Comparison of ENCODE assay signal across 8 cellular contexts in the genomic region with DNA sequence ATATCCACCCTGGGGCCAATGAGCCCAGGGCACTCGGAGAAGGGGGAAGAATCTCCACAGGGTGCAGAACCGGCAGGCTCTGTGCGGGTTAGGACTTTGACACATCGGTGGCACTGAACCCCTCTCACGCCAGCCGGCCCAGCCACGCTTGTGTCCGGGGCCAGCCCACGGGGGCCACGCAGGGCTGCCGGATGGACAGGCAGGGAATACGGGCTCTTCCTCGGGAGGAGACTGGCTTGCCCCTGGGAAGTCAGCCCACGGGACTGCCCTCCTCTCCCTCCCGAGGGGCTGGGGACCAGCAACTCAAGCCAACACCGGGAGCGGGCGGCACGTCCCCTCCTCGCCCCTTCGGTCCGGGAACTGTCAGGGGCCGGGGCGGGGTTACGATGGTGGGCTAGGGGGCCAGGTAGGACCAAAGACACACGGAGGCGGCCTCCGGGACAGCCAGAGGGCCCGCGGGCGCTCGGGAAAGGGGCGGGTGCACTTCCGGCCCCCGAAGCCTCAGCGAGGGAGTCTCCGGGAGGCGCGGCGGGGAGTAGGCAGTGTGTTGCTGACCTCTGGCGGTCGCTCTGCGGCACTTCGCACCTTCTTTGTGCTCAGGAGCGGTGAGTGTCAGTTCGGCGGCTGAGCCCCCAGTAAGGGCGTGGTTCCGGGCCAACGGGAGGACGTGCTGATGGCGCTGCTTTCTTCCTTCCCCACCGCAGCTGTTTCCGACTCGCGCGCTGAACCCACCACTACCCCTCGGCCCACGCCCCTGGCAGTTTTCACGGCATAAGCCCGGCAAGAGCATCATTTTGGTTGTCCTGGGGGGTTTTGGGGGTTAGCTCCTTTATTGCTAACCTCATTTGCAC. TPM values are rescaled to one million over a fixed set of nuclear protein-coding genes. Genes with fewer than 3 reads are reported as not detected.
DNase-seq lines count a peak whose midpoint lies in the region; ATAC-seq and TF ChIP-seq lines count a peak whose summit lies in the region.

No MANE protein-coding gene starts in this region.

- no peaks in the 10 kb centered on the region for H3K9me3 Mint-ChIP-seq in activated T-helper 1 cell treated with anti-CD3 and anti-CD28 coated beads, Interleukin-12 subunit alpha, Interleukin-12 subunit beta, Interleukin-2, Interleukin-4 antibody, amounts not matched to agents 30 ng/mL and 10 ng/mL and 1 ng/mL, durations not matched to agents 14 hours and 24 hours and 36 hours
- H3K9me3 Mint-ChIP-seq in nephron, result no peaks in the 10 kb centered on the region

- peak; percentile 13 for DNase-seq in DMS53 treated with DMSO at 0.1 percent for 48 hours (lab: John Stamatoyannopoulos, UW; ENCODE audit: unreplicated experiment)
- peak; percentile 88 for DNase-seq in HuH-7.5 (ENCODE audit: low spot score)
- DNase-seq in Peyer's patch, result peak; percentile 87 to 95 (median 88)
- peak; percentile 83 for DNase-seq in activated T-helper 1 cell treated with anti-CD3 and anti-CD28 coated beads, Interleukin-12 subunit alpha, Interleukin-12 subunit beta, Interleukin-2, Interleukin-4 antibody, amounts not matched to agents 30 ng/mL and 10 ng/mL and 1 ng/mL, durations not matched to agents 14 hours and 24 hours and 36 hours (ENCODE audit: low spot score)
- DNase-seq in fibroblast of the conjunctiva (ENCODE audit: low read depth), result peak; percentile 78
- DNase-seq in stimulated activated naive CD4-positive, alpha-beta T cell treated with Interleukin-2 at 50 U/mL for 16 hours (lab: John Stamatoyannopoulos, UW), result peak; percentile 82

- peak overlapping the region; percentile 49 to 66 (median 58) for H3K4me3 ChIP-seq in Peyer's patch

- TF ChIP-seq CTCF in Peyer's patch (IDR thresholded peaks at IDR 0.05) (peak; percentile 75 to 96 (median 91)), nephron (IDR thresholded peaks at IDR 0.05; ENCODE audit: unreplicated experiment in 3 of 3) (peak; percentile 86 to 90 (median 89))

- intact Hi-C loops in activated T-helper 1 cell treated with anti-CD3 and anti-CD28 coated beads, Interleukin-12 subunit alpha, Interleukin-12 subunit beta, Interleukin-2, Interleukin-4 antibody, amounts not matched to agents 30 ng/mL and 10 ng/mL and 1 ng/mL, durations not matched to agents 14 hours and 24 hours and 36 hours (cut with micrococcal nuclease), result loop anchor here (1.0 to 10.0 kb wide), 10 partner anchors 50 to 741 kb away; partner anchors contain the start of genes ANO10, CCDC13, HIGD1A and SNRK

- peak overlapping the region; percentile 59 for H3K27ac Mint-ChIP-seq in activated T-helper 1 cell treated with anti-CD3 and anti-CD28 coated beads, Interleukin-12 subunit alpha, Interleukin-12 subunit beta, Interleukin-2, Interleukin-4 antibody, amounts not matched to agents 30 ng/mL and 10 ng/mL and 1 ng/mL, durations not matched to agents 14 hours and 24 hours and 36 hours
- peak overlapping the region; percentile 76 to 90 (median 79) for H3K27ac Mint-ChIP-seq in nephron

- no peaks in the 10 kb centered on the region for H3K27me3 ChIP-seq in Peyer's patch

- H3K4me1 ChIP-seq in Peyer's patch, result peaks cover 0 to 5% (median 0%) of the 10 kb centered on the region in 4 donors

- peak; percentile 98 for ATAC-seq in GM21529 (IDR thresholded peaks at IDR 0.05; ENCODE audit: unreplicated experiment)

- H3K4me3 Mint-ChIP-seq in activated T-helper 1 cell treated with anti-CD3 and anti-CD28 coated beads, Interleukin-12 subunit alpha, Interleukin-12 subunit beta, Interleukin-2, Interleukin-4 antibody, amounts not matched to agents 30 ng/mL and 10 ng/mL and 1 ng/mL, durations not matched to agents 14 hours and 24 hours and 36 hours, result peak overlapping the region; percentile 82
- H3K4me3 Mint-ChIP-seq in nephron, result peak overlapping the region; percentile 85 to 89 (median 86)

- peak in 1 of 2 donors; percentile 9 for TF ChIP-seq POLR2A in Peyer's patch (IDR thresholded peaks at IDR 0.05)

- H3K36me3 Mint-ChIP-seq in activated T-helper 1 cell treated with anti-CD3 and anti-CD28 coated beads, Interleukin-12 subunit alpha, Interleukin-12 subunit beta, Interleukin-2, Interleukin-4 antibody, amounts not matched to agents 30 ng/mL and 10 ng/mL and 1 ng/mL, durations not matched to agents 14 hours and 24 hours and 36 hours (ENCODE audit: low read depth), result no peaks in the 10 kb centered on the region
- H3K36me3 Mint-ChIP-seq in nephron (ENCODE audit: low read depth), result no peaks in the 10 kb centered on the region

- H3K4me1 Mint-ChIP-seq in activated T-helper 1 cell treated with anti-CD3 and anti-CD28 coated beads, Interleukin-12 subunit alpha, Interleukin-12 subunit beta, Interleukin-2, Interleukin-4 antibody, amounts not matched to agents 30 ng/mL and 10 ng/mL and 1 ng/mL, durations not matched to agents 14 hours and 24 hours and 36 hours (ENCODE audit: low read depth), result peaks cover 16% of the 10 kb centered on the region
- H3K4me1 Mint-ChIP-seq in nephron, result peaks cover 22% of the 10 kb centered on the region

- no peaks in the 10 kb centered on the region for H3K9me3 ChIP-seq in Peyer's patch

- peaks cover 2% of the 10 kb centered on the region for H3K27me3 Mint-ChIP-seq in activated T-helper 1 cell treated with anti-CD3 and anti-CD28 coated beads, Interleukin-12 subunit alpha, Interleukin-12 subunit beta, Interleukin-2, Interleukin-4 antibody, amounts not matched to agents 30 ng/mL and 10 ng/mL and 1 ng/mL, durations not matched to agents 14 hours and 24 hours and 36 hours (ENCODE audit: insufficient read depth)
- no peaks in the 10 kb centered on the region for H3K27me3 Mint-ChIP-seq in nephron (ENCODE audit: low read depth)

- H3K27ac ChIP-seq in Peyer's patch, result peak overlapping the region; percentile 44 to 71 (median 56)

- no peaks in the 10 kb centered on the region for H3K36me3 ChIP-seq in Peyer's patch

RNA-seq across cellular contexts. Expression of gene CYP8B1, which starts 5.1 kb away (rescaled TPM):
- not detected for total RNA-seq in Peyer's patch
- not detected in 2 replicates for total RNA-seq in activated T-helper 1 cell treated with anti-CD3 and anti-CD28 coated beads, Interleukin-12 subunit alpha, Interleukin-12 subunit beta, Interleukin-2, Interleukin-4 antibody, amounts not matched to agents 30 ng/mL and 10 ng/mL and 1 ng/mL, durations not matched to agents 14 hours and 24 hours and 36 hours

RNA-seq across cellular contexts. Expression of gene ZNF662, which starts 25.1 kb away (rescaled TPM):
- 1 to 10 TPM; 1.2 to 8.9 (median 6.0) TPM for total RNA-seq in Peyer's patch
- 0.23 and 0.47 TPM in 2 replicates for total RNA-seq in activated T-helper 1 cell treated with anti-CD3 and anti-CD28 coated beads, Interleukin-12 subunit alpha, Interleukin-12 subunit beta, Interleukin-2, Interleukin-4 antibody, amounts not matched to agents 30 ng/mL and 10 ng/mL and 1 ng/mL, durations not matched to agents 14 hours and 24 hours and 36 hours

Comparison
In these comparisons a context has a peak if more than half of its experiments do, and no peak if none do; other contexts are left out.
1. Peak in every context shown above with its lines: DNase-seq, ATAC-seq, H3K4me3 ChIP-seq and H3K27ac ChIP-seq.
2. DNase-seq: peak in every context shown above with its lines; median percentile 88 in HuH-7.5; 88 in Peyer's patch; 83 in activated T-helper 1 cell treated with anti-CD3 and anti-CD28 coated beads, Interleukin-12 subunit alpha, Interleukin-12 subunit beta, Interleukin-2, Interleukin-4 antibody, amounts not matched to agents 30 ng/mL and 10 ng/mL and 1 ng/mL, durations not matched to agents 14 hours and 24 hours and 36 hours; 82 in stimulated activated naive CD4-positive, alpha-beta T cell treated with Interleukin-2 at 50 U/mL for 16 hours; 78 in fibroblast of the conjunctiva; 13 in DMS53 treated with DMSO at 0.1 percent for 48 hours.